Comparison of ENCODE assay signal across 1 cellular context in genomic region chr3:9067352-9067975, GRCh38.
TF ChIP-seq lines count a peak whose summit lies in the region.

No MANE protein-coding gene starts in this region.

TF ChIP-seq in GM23338, 12 proteins besides CTCF, POLR2A, EP300 and RAD21 (continued from another document):
- no peak for TF ChIP-seq REST (IDR thresholded peaks at IDR 0.05; ENCODE audit: unreplicated experiment)
- no peak for TF ChIP-seq CREB1 (CRISPR knock-in tag; IDR thresholded peaks at IDR 0.05; ENCODE audit: low read depth)
